In genomic region chr5:40490464-40491083, GRCh38 we compare ENCODE assay signal across 10 cellular contexts.
DNase-seq lines count a peak whose midpoint lies in the region; ATAC-seq, FAIRE-seq and TF ChIP-seq lines count a peak whose summit lies in the region.
"Had no signal": no experiment of that assay in that cellular context is flagged by ENCODE, and none has a peak within 500 bp of the region (broad histone marks: within the 10 kb centered on the region; RNA-seq: fewer than 3 reads in every experiment).

No MANE protein-coding gene starts in this region.

- ATAC-seq in activated T-cell treated with anti-CD3 and anti-CD28 coated beads, Interleukin-2, amount 50 U/mL, for 4 hours: peak; percentile 46 to 63
- ATAC-seq in HG02642 (IDR thresholded peaks at IDR 0.05; ENCODE audit: poor library complexity, unreplicated experiment): peak; percentile 50
- peak; percentile 59 for ATAC-seq in stimulated activated memory B cell treated with anti-CD40 and anti-IgM and Interleukin-4, amounts not matched to agents 10 μg/mL and 1 μg/mL and 100 μg/mL, for 72 hours

- H3K27me3 Mint-ChIP-seq in activated T-cell treated with anti-CD3 and anti-CD28 coated beads, Interleukin-2, amount 50 U/mL, for 4 hours (ENCODE audit: low read depth): no peaks in the 10 kb centered on the region
- no peaks in the 10 kb centered on the region for H3K27me3 Mint-ChIP-seq in stimulated activated memory B cell treated with anti-CD40 and anti-IgM and Interleukin-4, amounts not matched to agents 10 μg/mL and 1 μg/mL and 100 μg/mL, for 72 hours

- H3K27ac Mint-ChIP-seq in stimulated activated memory B cell treated with anti-CD40 and anti-IgM and Interleukin-4, amounts not matched to agents 10 μg/mL and 1 μg/mL and 100 μg/mL, for 72 hours: peak overlapping the region; percentile 32
- H3K27ac Mint-ChIP-seq: nephron progenitor cell had no signal

- H3K4me3 ChIP-seq in NB4 (ENCODE audit: low read depth, low read length) (no peak overlapping the region), tibial artery (no peak overlapping the region)
- H3K4me3 ChIP-seq: breast epithelium had no signal

- no peaks in the 10 kb centered on the region for H3K27me3 ChIP-seq in tibial artery
- H3K27me3 ChIP-seq: breast epithelium had no signal

- no peak for TF ChIP-seq POLR2A in NB4 (IDR thresholded peaks at IDR 0.05; ENCODE audit: extremely low read depth, insufficient read length)

- peaks cover 60% of the 10 kb centered on the region for H3K4me1 Mint-ChIP-seq in activated T-cell treated with anti-CD3 and anti-CD28 coated beads, Interleukin-2, amount 50 U/mL, for 4 hours (ENCODE audit: low read depth)
- peaks cover 54% of the 10 kb centered on the region for H3K4me1 Mint-ChIP-seq in stimulated activated memory B cell treated with anti-CD40 and anti-IgM and Interleukin-4, amounts not matched to agents 10 μg/mL and 1 μg/mL and 100 μg/mL, for 72 hours

- intact Hi-C loops in tibial artery (cut with DNase I; ENCODE audit: low total_unique reads): no loop called here

- H3K4me1 ChIP-seq in tibial artery: peaks cover 0 to 9% (median 0%) of the 10 kb centered on the region in 4 donors
- H3K4me1 ChIP-seq: breast epithelium had no signal

- FAIRE-seq in HTR-8/SVneo (lab: Jason Lieb, UNC): no peak

- TF ChIP-seq CTCF in NB4 (IDR thresholded peaks at IDR 0.05; ENCODE audit: low read depth, low read length) (no peak), tibial artery (IDR thresholded peaks at IDR 0.05) (no peak)

- DNase-seq in activated T-cell treated with anti-CD3 and anti-CD28 coated beads, Interleukin-2, amount 50 U/mL, for 4 hours: no peak
- no peak for DNase-seq in activated T-cell treated with anti-CD3 and anti-CD28 coated beads, Interleukin-2, amount 50 U/mL, for 1 hour
- DNase-seq in NB4 (ENCODE audit: low read depth) (peak; percentile 55), tibial artery (no peak), HTR-8/SVneo (ENCODE audit: insufficient read length, low spot score) (no peak), D341Med (ENCODE audit: low spot score) (no peak)
- DNase-seq: nephron progenitor cell had no signal

- H3K9me3 Mint-ChIP-seq in activated T-cell treated with anti-CD3 and anti-CD28 coated beads, Interleukin-2, amount 50 U/mL, for 4 hours: no peaks in the 10 kb centered on the region
- H3K9me3 Mint-ChIP-seq in stimulated activated memory B cell treated with anti-CD40 and anti-IgM and Interleukin-4, amounts not matched to agents 10 μg/mL and 1 μg/mL and 100 μg/mL, for 72 hours: peaks cover 5% of the 10 kb centered on the region
- H3K9me3 Mint-ChIP-seq: nephron progenitor cell had no signal

- no peaks in the 10 kb centered on the region for H3K36me3 Mint-ChIP-seq in activated T-cell treated with anti-CD3 and anti-CD28 coated beads, Interleukin-2, amount 50 U/mL, for 4 hours (ENCODE audit: insufficient read depth)
- peaks cover 6% of the 10 kb centered on the region for H3K36me3 Mint-ChIP-seq in stimulated activated memory B cell treated with anti-CD40 and anti-IgM and Interleukin-4, amounts not matched to agents 10 μg/mL and 1 μg/mL and 100 μg/mL, for 72 hours

- no peaks in the 10 kb centered on the region for H3K9me3 ChIP-seq in tibial artery
- H3K9me3 ChIP-seq: breast epithelium had no signal

- H3K36me3 ChIP-seq in tibial artery: no peaks in the 10 kb centered on the region
- H3K36me3 ChIP-seq: breast epithelium had no signal

- H3K27ac ChIP-seq in tibial artery: no peak overlapping the region
- H3K27ac ChIP-seq: breast epithelium had no signal

- peak overlapping the region; percentile 14 for H3K4me3 Mint-ChIP-seq in activated T-cell treated with anti-CD3 and anti-CD28 coated beads, Interleukin-2, amount 50 U/mL, for 4 hours
- peak overlapping the region; percentile 23 for H3K4me3 Mint-ChIP-seq in stimulated activated memory B cell treated with anti-CD40 and anti-IgM and Interleukin-4, amounts not matched to agents 10 μg/mL and 1 μg/mL and 100 μg/mL, for 72 hours
- H3K4me3 Mint-ChIP-seq: nephron progenitor cell had no signal
